Comparison of ENCODE assay signal across 8 cellular contexts in the genomic region with DNA sequence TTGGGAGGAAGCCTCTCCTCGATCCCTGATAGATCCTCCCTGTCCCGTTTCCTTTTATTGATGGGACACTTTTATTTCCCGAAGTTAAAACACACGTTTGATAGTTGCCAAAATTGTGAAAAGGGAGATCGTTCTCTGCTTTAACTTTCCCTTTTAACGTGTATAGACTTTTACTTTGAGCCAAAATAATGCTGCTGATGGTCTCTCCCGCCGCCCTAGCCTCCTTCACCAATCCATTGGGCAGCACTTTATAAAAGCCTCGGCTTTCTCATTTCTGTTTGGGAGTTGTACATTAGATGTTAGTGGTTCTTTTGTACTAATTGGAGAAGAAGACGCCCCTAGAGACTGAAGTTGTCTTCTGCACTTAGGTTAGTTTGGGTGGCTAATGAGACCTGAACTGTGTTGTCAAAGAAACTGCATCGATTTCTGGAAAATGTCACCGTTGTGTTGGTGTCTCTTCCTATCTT. TPM values are rescaled to one million over a fixed set of nuclear protein-coding genes. Genes with fewer than 3 reads are reported as not detected.
DNase-seq lines count a peak whose midpoint lies in the region; ATAC-seq, FAIRE-seq and TF ChIP-seq lines count a peak whose summit lies in the region.

No MANE protein-coding gene starts in this region.

- H3K27me3 ChIP-seq in GM06990 (replicated peaks; ENCODE audit: control insufficient read depth, insufficient read depth, low read length) (no peaks in the 10 kb centered on the region), MM.1S (replicated peaks; ENCODE audit: insufficient read depth, low read length) (no peaks in the 10 kb centered on the region), K562 (ENCODE audit: control insufficient read depth in 2 of 2, insufficient read depth in 2 of 2, low read length in 2 of 2) (peaks cover 0 to 5% of the 10 kb centered on the region in 2 experiments; a peak in 2 of 5 replicates), thymus (ENCODE audit: control insufficient read depth, insufficient read depth) (peaks cover 5% of the 10 kb centered on the region)

- H2AFZ ChIP-seq in MM.1S (ENCODE audit: low read length) (peak overlapping the region; percentile 85), K562 (ENCODE audit: low read depth, low read length) (no peak overlapping the region)

- H3K9ac ChIP-seq in MM.1S (ENCODE audit: low read length) (peak overlapping the region; percentile 63; the same call in 1 of the 2 replicates), K562 (ENCODE audit: insufficient read depth in 1 of 2, low read depth in 2 of 2, low read length in 2 of 2) (no peak overlapping the region)

- H3K4me2 ChIP-seq in MM.1S (ENCODE audit: low read depth, low read length) (peak overlapping the region; percentile 83), K562 (ENCODE audit: insufficient read depth, low read length) (peak overlapping the region; percentile 53; the same call in 1 of the 2 replicates)

- FAIRE-seq in K562 (lab: Jason Lieb, UNC): no peak

- H3K79me2 ChIP-seq in MM.1S (ENCODE audit: low read length) (peaks cover 17% of the 10 kb centered on the region), K562 (ENCODE audit: control insufficient read depth, insufficient read depth, low read length) (no peaks in the 10 kb centered on the region)

- POLR2A ChIA-PET in K562 (lab: Yijun Ruan, JAX): no interaction called here

- H3K9me3 ChIP-seq in MM.1S (replicated peaks; ENCODE audit: insufficient read depth, low read length) (no peaks in the 10 kb centered on the region), K562 (replicated peaks; ENCODE audit: control insufficient read depth, insufficient read depth, low read depth, low read length) (no peaks in the 10 kb centered on the region), thymus (ENCODE audit: control insufficient read depth) (no peaks in the 10 kb centered on the region)

- in situ Hi-C loops in K562 (cut with MboI): no loop called here

- ATAC-seq in K562 (no peak), HG02852 (IDR thresholded peaks at IDR 0.05; ENCODE audit: unreplicated experiment) (no peak), HG03159 (IDR thresholded peaks at IDR 0.05; ENCODE audit: unreplicated experiment) (no peak)

- H4K20me1 ChIP-seq in MM.1S (ENCODE audit: insufficient read depth, low read length) (no peaks in the 10 kb centered on the region), K562 (replicated peaks; ENCODE audit: control insufficient read depth, insufficient read depth, low read length) (no peaks in the 10 kb centered on the region)

- no peaks in the 10 kb centered on the region for H3K9me1 ChIP-seq in K562 (ENCODE audit: control insufficient read depth, insufficient read depth, low read length)

- intact Hi-C loops in K562 (cut with micrococcal nuclease) (loop anchor here (5.0 to 10.0 kb wide), 2 partner anchors 207 to 1134 kb away; no protein-coding TSS in a partner anchor), lower leg skin (cut with DNase I; ENCODE audit: low total_unique reads) (no loop called here)

- no peak for DNase-seq in GM06990 (ENCODE audit: extremely low read depth, insufficient read length)
- DNase-seq in MM.1S: peak; percentile 16
- no peak for DNase-seq in K562 (ENCODE audit: extremely low read depth in 1 of 4, low spot score in 3 of 4)
- no peak for DNase-seq in lower leg skin (ENCODE audit: low spot score in 2 of 2)
- no peak for DNase-seq in activated CD4-positive, alpha-beta T cell treated with anti-CD3 and anti-CD28 coated beads, Interleukin-2, amount 50 U/mL, for 4 hours

- no peak for TF ChIP-seq RAD21 in K562 (CRISPR knock-in tag; conservative IDR thresholded peaks at IDR 0.05 in 1 of 2, IDR thresholded peaks at IDR 0.05 in 1 of 2)

- H3F3A ChIP-seq in MM.1S (ENCODE audit: insufficient read depth, low read length): peaks cover 17% of the 10 kb centered on the region

- H3K36me3 ChIP-seq in GM06990 (ENCODE audit: control insufficient read depth, insufficient read depth, low read length) (no peaks in the 10 kb centered on the region), MM.1S (replicated peaks; ENCODE audit: insufficient read depth, low read length) (no peaks in the 10 kb centered on the region), K562 (ENCODE audit: control insufficient read depth, insufficient read depth, low read length) (no peaks in the 10 kb centered on the region), thymus (ENCODE audit: control insufficient read depth, insufficient read depth) (no peaks in the 10 kb centered on the region)

- CTCF ChIA-PET in K562 (lab: Yijun Ruan, JAX; ENCODE audit: low intra/inter-chr PET ratio): no interaction called here

- no TSS peak for BruUV-seq in K562 (replicated peaks; lab: Mats Ljungman, UMichigan)

- H3K4me1 ChIP-seq in MM.1S (ENCODE audit: low read length) (0 out of 2 replicates have a peak, but pooled peaks cover 3% of the 10 kb centered on the region), K562 (replicated peaks in 1 of 2; ENCODE audit: control insufficient read depth in 2 of 2, insufficient read depth in 2 of 2, low read length in 2 of 2) (peaks cover 0 to 15% of the 10 kb centered on the region in 2 experiments; a peak in 3 of 5 replicates), thymus (ENCODE audit: control insufficient read depth, insufficient read depth, low read length) (peaks cover 7% of the 10 kb centered on the region)

- peak overlapping the region; percentile 73; the same call in 1 of the 2 replicates for H3K27ac ChIP-seq in MM.1S (ENCODE audit: low read length)
- H3K27ac ChIP-seq in K562 (ENCODE audit: extremely low read depth, low read depth, low read length): no peak overlapping the region
- no peak overlapping the region for H3K27ac ChIP-seq in thymus (ENCODE audit: low read depth)

- H3K4me3 ChIP-seq in GM06990 (replicated peaks; ENCODE audit: low read depth, low read length): peak overlapping the region; percentile 99
- H3K4me3 ChIP-seq in MM.1S (ENCODE audit: low read length): peak overlapping the region; percentile 81
- H3K4me3 ChIP-seq in K562: no peak overlapping the region
- H3K4me3 ChIP-seq in lower leg skin (ENCODE audit: low read depth, poor library complexity, severe bottlenecking): peak overlapping the region; percentile 13
- peak overlapping the region; percentile 64 for H3K4me3 ChIP-seq in thymus (ENCODE audit: low read length)

- no peak for TF ChIP-seq EP300 in K562 (IDR thresholded peaks at IDR 0.05; ENCODE audit: low read length)

- WGBS in K562 (ENCODE audit: insufficient coverage, low coverage, missing lambda C conversion rate): 1% methylated on average over 12 of the region's 12 CpGs
- WGBS in lower leg skin, 2 donors: 6 to 7% methylated on average over 12 of the region's 12 CpGs
- WGBS in thymus: 11% methylated on average over 12 of the region's 12 CpGs

- no peaks in the 10 kb centered on the region for H3K9me2 ChIP-seq in MM.1S (replicated peaks; ENCODE audit: insufficient read depth, low read length)

- TF ChIP-seq CTCF in GM06990 (IDR thresholded peaks at IDR 0.05; ENCODE audit: insufficient read depth, low read length, poor library complexity, severe bottlenecking) (peak; percentile 25), MM.1S (IDR thresholded peaks at IDR 0.05; ENCODE audit: low read length) (peak; percentile 28), K562 (IDR thresholded peaks at IDR 0.05 in 2 of 3, conservative IDR thresholded peaks at IDR 0.05 in 1 of 3; ENCODE audit: insufficient read depth in 2 of 3, low read depth in 1 of 3, low read length in 3 of 3) (no peak), lower leg skin (IDR thresholded peaks at IDR 0.05) (no peak)

- TF ChIP-seq POLR2A in K562 (conservative IDR thresholded peaks at IDR 0.05) (no peak), lower leg skin (IDR thresholded peaks at IDR 0.05) (no peak)

TF ChIP-seq in K562, 482 proteins besides CTCF, POLR2A, EP300 and RAD21:
- TF ChIP-seq ZNF354B (CRISPR knock-in tag; IDR thresholded peaks at IDR 0.05) (no peak), STAG1 (CRISPR knock-in tag; IDR thresholded peaks at IDR 0.05; ENCODE audit: borderline replicate concordance) (no peak)
TF ChIP-seq in K562: peak in this region for 0.

RNA-seq across cellular contexts. Expression of a gene that starts 1.4 kb away (rescaled TPM):
- total RNA-seq in K562 (2011; cell fraction: chromatin; rRNA removed; ENCODE audit: low replicate concordance): 0.49 and 0.90 TPM in 2 replicates
- total RNA-seq in K562 (2011; cell fraction: nucleolus; rRNA removed): 0.26 and 0.33 TPM in 2 replicates
- 0.51 and 1.2 TPM in 2 replicates for total RNA-seq in K562 (2011; cell fraction: nucleoplasm; rRNA removed)
- total RNA-seq in K562 (2014; rRNA removed) (0.45 and 0.59 TPM in 2 replicates), K562 (2014; rRNA removed; fragmentation: Illumina TruSeq; extraction: Trizol) (0.41 and 0.44 TPM in 2 replicates), K562 (2015; rRNA removed; fragmentation: Illumina TruSeq; extraction: Trizol) (0.29 and 0.30 TPM in 2 replicates), K562 (2021) (0.55 and 0.58 TPM in 2 replicates), lower leg skin (10 to 100 TPM; 12.9 to 17.4 (median 14.5) TPM)
- polyA plus RNA-seq in K562 (2011; rRNA removed) (0.30 and 0.96 TPM in 2 replicates), K562 (2014; fragmentation: Illumina TruSeq; extraction: Trizol) (0.82 and 1.1 TPM in 2 replicates), K562 (2014; fragmentation: Nextera tagmentation; extraction: Ambion mirVana) (under 1 TPM; 0.46 to 0.49 TPM), K562 (2014; rRNA removed) (0.53 and 0.57 TPM in 2 replicates), thymus (3.0 TPM)
- 0.12 and 0.19 TPM in 2 replicates for polyA plus RNA-seq in K562 (2011; cell fraction: cytosol; rRNA removed)
- 0.13 and 0.41 TPM in 2 replicates for polyA plus RNA-seq in K562 (2011; cell fraction: nucleus; rRNA removed)
- 0.46 and 0.60 TPM in 2 replicates for polyA plus RNA-seq in K562 (2012)
- polyA minus RNA-seq in K562 (2011; rRNA and poly(A)+ RNA removed): 0.48 and 0.88 TPM in 2 replicates
- polyA minus RNA-seq in K562 (2011; cell fraction: cytosol; rRNA and poly(A)+ RNA removed): 0.29 TPM in 1 of 2 replicates, not detected in the other
- polyA minus RNA-seq in K562 (2011; cell fraction: nucleus; rRNA and poly(A)+ RNA removed): 0.22 and 0.27 TPM in 2 replicates

Comparison
In these comparisons a context has a peak if more than half of its experiments do, and no peak if none do; other contexts are left out.
1. CTCF ChIP-seq: peak in GM06990 (single experiment) and MM.1S (single experiment); none in K562 (0 of 3) and lower leg skin (0 of 3).
2. RNA of a gene that starts 1.4 kb away (total RNA-seq): 12.9 to 17.4 TPM in lower leg skin; 0.26 to 1.2 TPM in K562; every median in the first group is over 4 times any median in the second.